Comparison of ENCODE assay signal across 1 cellular context in genomic region chr7:116702046-116702445, GRCh38.
TF ChIP-seq lines count a peak whose summit lies in the region.

No MANE protein-coding gene starts in this region.

TF ChIP-seq in HCT116, 20 proteins besides CTCF, POLR2A, EP300 and RAD21:
- TF ChIP-seq FOSL1 (IDR thresholded peaks at IDR 0.05; ENCODE audit: low read depth): no peak
- TF ChIP-seq SRF (IDR thresholded peaks at IDR 0.05; ENCODE audit: low read depth): no peak
- no peak for TF ChIP-seq CBX3 (IDR thresholded peaks at IDR 0.05; ENCODE audit: low read depth)
- no peak for TF ChIP-seq POLR2AphosphoS5 (IDR thresholded peaks at IDR 0.05; ENCODE audit: low read depth, low read length)
- no peak for TF ChIP-seq TCF7L2 (IDR thresholded peaks at IDR 0.05; ENCODE audit: borderline replicate concordance, extremely low read depth, insufficient read depth, insufficient read length)
- no peak for TF ChIP-seq SIN3A (IDR thresholded peaks at IDR 0.05; ENCODE audit: low read depth)
- no peak for TF ChIP-seq EGR1 (IDR thresholded peaks at IDR 0.05; ENCODE audit: low read depth)
- TF ChIP-seq, protein P1, sequence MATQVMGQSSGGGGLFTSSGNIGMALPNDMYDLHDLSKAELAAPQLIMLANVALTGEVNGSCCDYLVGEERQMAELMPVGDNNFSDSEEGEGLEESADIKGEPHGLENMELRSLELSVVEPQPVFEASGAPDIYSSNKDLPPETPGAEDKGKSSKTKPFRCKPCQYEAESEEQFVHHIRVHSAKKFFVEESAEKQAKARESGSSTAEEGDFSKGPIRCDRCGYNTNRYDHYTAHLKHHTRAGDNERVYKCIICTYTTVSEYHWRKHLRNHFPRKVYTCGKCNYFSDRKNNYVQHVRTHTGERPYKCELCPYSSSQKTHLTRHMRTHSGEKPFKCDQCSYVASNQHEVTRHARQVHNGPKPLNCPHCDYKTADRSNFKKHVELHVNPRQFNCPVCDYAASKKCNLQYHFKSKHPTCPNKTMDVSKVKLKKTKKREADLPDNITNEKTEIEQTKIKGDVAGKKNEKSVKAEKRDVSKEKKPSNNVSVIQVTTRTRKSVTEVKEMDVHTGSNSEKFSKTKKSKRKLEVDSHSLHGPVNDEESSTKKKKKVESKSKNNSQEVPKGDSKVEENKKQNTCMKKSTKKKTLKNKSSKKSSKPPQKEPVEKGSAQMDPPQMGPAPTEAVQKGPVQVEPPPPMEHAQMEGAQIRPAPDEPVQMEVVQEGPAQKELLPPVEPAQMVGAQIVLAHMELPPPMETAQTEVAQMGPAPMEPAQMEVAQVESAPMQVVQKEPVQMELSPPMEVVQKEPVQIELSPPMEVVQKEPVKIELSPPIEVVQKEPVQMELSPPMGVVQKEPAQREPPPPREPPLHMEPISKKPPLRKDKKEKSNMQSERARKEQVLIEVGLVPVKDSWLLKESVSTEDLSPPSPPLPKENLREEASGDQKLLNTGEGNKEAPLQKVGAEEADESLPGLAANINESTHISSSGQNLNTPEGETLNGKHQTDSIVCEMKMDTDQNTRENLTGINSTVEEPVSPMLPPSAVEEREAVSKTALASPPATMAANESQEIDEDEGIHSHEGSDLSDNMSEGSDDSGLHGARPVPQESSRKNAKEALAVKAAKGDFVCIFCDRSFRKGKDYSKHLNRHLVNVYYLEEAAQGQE (IDR thresholded peaks at IDR 0.05; ENCODE audit: low read depth): no peak
- no peak for TF ChIP-seq ZFX (IDR thresholded peaks at IDR 0.05)
- no peak for TF ChIP-seq ZNF274 (IDR thresholded peaks at IDR 0.05; ENCODE audit: low read depth, low read length)
- TF ChIP-seq, protein P2, sequence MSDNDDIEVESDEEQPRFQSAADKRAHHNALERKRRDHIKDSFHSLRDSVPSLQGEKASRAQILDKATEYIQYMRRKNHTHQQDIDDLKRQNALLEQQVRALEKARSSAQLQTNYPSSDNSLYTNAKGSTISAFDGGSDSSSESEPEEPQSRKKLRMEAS (IDR thresholded peaks at IDR 0.05): no peak
